Comparison of ENCODE assay signal across 18 cellular contexts in the genomic region with DNA sequence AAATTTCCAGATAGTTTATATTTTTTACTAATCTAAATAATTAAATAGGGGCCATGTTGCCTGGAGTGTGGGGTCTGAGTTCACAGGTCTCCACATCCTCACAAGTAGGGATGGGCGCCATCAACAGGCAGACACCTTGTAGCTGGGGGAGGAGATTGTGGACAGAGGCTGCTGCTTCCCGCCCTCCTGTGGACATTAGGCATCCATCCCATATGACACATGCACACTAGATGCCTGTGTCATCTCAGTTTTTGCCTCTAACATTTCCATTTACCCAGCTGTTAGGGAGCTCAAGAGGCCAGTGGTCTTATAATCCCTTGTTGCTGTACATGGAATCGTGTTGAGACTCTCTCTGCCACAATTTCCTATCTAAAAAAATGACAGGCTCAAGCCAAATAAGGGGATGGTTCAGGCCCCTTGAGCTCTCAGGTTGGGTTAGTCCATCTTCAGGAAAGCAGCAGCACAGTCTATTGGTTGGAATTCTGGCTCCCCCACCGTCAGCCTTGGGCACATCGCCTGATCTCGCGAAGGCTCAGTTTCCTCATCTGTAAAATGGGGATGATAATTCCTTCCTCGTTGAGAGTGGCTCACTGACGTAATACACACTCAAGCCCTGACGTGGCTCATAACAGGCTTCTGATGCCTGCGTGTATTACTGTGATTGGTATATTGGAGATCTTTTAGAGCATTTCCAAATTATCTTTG. TPM values are rescaled to one million over a fixed set of nuclear protein-coding genes. Genes with fewer than 3 reads are reported as not detected.
"Had no signal": no experiment of that assay in that cellular context is flagged by ENCODE, and none has a peak within 500 bp of the region (broad histone marks: within the 10 kb centered on the region; RNA-seq: fewer than 3 reads in every experiment).

No MANE protein-coding gene starts in this region.

- H3K9me3 ChIP-seq: body of pancreas, gastroesophageal sphincter, stomach, thoracic aorta had no signal

- H2AFZ ChIP-seq: parathyroid adenoma had no signal

- H3K4me3 ChIP-seq: body of pancreas, gastroesophageal sphincter, skin epidermis, stomach, thoracic aorta had no signal

- H3K27ac ChIP-seq: body of pancreas, gastroesophageal sphincter, parathyroid adenoma, skin epidermis, stomach, thoracic aorta had no signal

- H3K36me3 ChIP-seq: gastroesophageal sphincter, stomach, thoracic aorta had no signal

- H3K27me3 ChIP-seq: body of pancreas had no signal

- DNase-seq: activated B cell treated with CpG ODN at 0.5 μM for 24 hours; activated CD4-positive, alpha-beta T cell treated with anti-CD3 and anti-CD28 coated beads, Interleukin-2, amount 10 ng/mL, durations not matched to agents 24 days and 14 days; activated CD8-positive, alpha-beta memory T cell treated with anti-CD3 and anti-CD28 coated beads for 24 hours; amniotic stem cell; body of pancreas; central memory CD4-positive, alpha-beta T cell; cortex of kidney; effector memory CD4-positive, alpha-beta T cell; left ventricle myocardium superior; stimulated activated CD4-positive, alpha-beta T cell treated with anti-CD3 and anti-CD28 coated beads, Interleukin-4, amount 100 ng/mL, for 4 hours; stomach had no signal

- ATAC-seq: body of pancreas, gastroesophageal sphincter, left ventricle myocardium superior had no signal

- H3K79me2 ChIP-seq: parathyroid adenoma had no signal

- H3K4me1 ChIP-seq: body of pancreas, gastroesophageal sphincter, parathyroid adenoma, stomach had no signal

RNA-seq across cellular contexts. Expression of a gene that starts 13.6 kb away (rescaled TPM):
- total RNA-seq: activated B cell treated with CpG ODN at 0.5 μM for 24 hours; activated CD4-positive, alpha-beta T cell treated with anti-CD3 and anti-CD28 coated beads, Interleukin-2, amount 10 ng/mL, durations not matched to agents 24 days and 14 days; activated T-helper 2 cell treated with anti-CD3 and anti-CD28 coated beads, Interferon-gamma antibody, Interleukin-2, Interleukin-4, amounts not matched to agents 10 μg/mL and 5 μg/mL and 100 μg/mL, durations not matched to agents 14 hours and 24 hours and 36 hours; body of pancreas; gastroesophageal sphincter; kidney epithelial cell; left ventricle myocardium superior; thoracic aorta; ureter had no signal
